In the genomic region with DNA sequence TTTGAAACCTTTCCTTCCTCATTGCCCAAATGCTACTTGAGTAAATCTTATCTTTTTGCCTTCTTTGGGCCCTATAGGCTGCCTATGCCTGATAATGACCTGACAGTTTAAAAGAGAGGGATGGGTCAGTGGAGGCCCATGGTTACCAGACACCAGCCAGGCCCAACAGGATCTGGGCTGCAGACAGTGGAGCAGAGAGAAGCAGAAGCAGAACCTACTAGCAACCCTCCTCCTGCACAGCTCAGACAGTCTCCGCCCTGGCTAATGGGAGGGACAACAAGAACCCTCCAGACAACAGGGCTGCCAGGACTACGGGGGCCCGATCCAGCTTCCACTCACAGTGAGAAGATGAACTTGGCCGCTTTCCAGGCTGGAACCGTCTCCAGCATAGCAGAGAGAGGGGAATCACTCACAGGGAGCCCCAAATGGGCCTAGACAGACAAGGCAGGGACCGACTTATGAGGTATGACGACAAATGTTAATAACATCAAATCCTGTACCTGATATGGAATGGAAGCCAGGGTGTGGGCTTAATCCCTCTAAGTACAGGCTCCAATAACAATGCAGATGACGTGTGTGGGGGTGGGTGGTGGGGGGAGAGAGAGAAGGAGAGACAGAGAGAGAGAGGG, we compare ENCODE assay signal across 1 cellular context.
TF ChIP-seq lines count a peak whose summit lies in the region.

No MANE protein-coding gene starts in this region.

TF ChIP-seq in HCT116, 20 proteins besides CTCF, POLR2A, EP300 and RAD21 (continued from another document):
- TF ChIP-seq EZH2phosphoT487 (IDR thresholded peaks at IDR 0.05; ENCODE audit: borderline replicate concordance) = no peak
- no peak for TF ChIP-seq SRF (IDR thresholded peaks at IDR 0.05; ENCODE audit: low read depth)
- no peak for TF ChIP-seq TCF7L2 (IDR thresholded peaks at IDR 0.05; ENCODE audit: borderline replicate concordance, extremely low read depth, insufficient read depth, insufficient read length)
- TF ChIP-seq ELF1 (IDR thresholded peaks at IDR 0.05; ENCODE audit: borderline replicate concordance, low read depth) = no peak
- TF ChIP-seq, protein P1, sequence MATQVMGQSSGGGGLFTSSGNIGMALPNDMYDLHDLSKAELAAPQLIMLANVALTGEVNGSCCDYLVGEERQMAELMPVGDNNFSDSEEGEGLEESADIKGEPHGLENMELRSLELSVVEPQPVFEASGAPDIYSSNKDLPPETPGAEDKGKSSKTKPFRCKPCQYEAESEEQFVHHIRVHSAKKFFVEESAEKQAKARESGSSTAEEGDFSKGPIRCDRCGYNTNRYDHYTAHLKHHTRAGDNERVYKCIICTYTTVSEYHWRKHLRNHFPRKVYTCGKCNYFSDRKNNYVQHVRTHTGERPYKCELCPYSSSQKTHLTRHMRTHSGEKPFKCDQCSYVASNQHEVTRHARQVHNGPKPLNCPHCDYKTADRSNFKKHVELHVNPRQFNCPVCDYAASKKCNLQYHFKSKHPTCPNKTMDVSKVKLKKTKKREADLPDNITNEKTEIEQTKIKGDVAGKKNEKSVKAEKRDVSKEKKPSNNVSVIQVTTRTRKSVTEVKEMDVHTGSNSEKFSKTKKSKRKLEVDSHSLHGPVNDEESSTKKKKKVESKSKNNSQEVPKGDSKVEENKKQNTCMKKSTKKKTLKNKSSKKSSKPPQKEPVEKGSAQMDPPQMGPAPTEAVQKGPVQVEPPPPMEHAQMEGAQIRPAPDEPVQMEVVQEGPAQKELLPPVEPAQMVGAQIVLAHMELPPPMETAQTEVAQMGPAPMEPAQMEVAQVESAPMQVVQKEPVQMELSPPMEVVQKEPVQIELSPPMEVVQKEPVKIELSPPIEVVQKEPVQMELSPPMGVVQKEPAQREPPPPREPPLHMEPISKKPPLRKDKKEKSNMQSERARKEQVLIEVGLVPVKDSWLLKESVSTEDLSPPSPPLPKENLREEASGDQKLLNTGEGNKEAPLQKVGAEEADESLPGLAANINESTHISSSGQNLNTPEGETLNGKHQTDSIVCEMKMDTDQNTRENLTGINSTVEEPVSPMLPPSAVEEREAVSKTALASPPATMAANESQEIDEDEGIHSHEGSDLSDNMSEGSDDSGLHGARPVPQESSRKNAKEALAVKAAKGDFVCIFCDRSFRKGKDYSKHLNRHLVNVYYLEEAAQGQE (IDR thresholded peaks at IDR 0.05; ENCODE audit: low read depth) = no peak
- no peak for TF ChIP-seq FOSL1 (IDR thresholded peaks at IDR 0.05; ENCODE audit: low read depth)
- TF ChIP-seq ZFX (IDR thresholded peaks at IDR 0.05) = no peak
- TF ChIP-seq, protein P2, sequence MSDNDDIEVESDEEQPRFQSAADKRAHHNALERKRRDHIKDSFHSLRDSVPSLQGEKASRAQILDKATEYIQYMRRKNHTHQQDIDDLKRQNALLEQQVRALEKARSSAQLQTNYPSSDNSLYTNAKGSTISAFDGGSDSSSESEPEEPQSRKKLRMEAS (IDR thresholded peaks at IDR 0.05) = no peak
- no peak for TF ChIP-seq EZH2 (IDR thresholded peaks at IDR 0.05)
- TF ChIP-seq, protein P3, sequence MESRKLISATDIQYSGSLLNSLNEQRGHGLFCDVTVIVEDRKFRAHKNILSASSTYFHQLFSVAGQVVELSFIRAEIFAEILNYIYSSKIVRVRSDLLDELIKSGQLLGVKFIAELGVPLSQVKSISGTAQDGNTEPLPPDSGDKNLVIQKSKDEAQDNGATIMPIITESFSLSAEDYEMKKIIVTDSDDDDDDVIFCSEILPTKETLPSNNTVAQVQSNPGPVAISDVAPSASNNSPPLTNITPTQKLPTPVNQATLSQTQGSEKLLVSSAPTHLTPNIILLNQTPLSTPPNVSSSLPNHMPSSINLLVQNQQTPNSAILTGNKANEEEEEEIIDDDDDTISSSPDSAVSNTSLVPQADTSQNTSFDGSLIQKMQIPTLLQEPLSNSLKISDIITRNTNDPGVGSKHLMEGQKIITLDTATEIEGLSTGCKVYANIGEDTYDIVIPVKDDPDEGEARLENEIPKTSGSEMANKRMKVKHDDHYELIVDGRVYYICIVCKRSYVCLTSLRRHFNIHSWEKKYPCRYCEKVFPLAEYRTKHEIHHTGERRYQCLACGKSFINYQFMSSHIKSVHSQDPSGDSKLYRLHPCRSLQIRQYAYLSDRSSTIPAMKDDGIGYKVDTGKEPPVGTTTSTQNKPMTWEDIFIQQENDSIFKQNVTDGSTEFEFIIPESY (IDR thresholded peaks at IDR 0.05; ENCODE audit: extremely low read depth, insufficient replicate concordance, low read length) = no peak
- TF ChIP-seq EGR1 (IDR thresholded peaks at IDR 0.05; ENCODE audit: low read depth) = no peak
